9 cellular contexts compared by ENCODE assay signal in the genomic region with DNA sequence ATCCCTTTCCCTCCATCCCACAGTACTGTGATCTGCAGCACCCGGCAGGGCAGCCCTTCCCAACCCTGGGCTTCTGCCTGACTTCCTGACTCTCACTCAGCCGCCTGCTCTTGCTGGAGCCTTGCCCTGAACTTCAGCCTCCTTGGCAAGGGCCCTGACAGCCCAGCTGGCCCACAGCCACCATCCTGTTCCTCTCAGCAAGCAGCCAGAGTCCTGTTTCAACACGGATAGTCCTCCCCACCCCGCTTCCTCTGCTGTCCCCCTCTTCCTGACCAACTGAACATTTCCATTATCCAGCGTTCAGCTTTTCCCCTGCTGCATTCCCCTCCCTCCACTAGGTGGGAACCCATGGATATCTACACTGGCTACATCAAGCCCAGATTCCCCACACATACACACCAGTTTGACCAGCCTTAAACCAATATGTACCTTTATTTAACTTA.
DNase-seq lines count a peak whose midpoint lies in the region; ATAC-seq and TF ChIP-seq lines count a peak whose summit lies in the region.
"Had no signal": no experiment of that assay in that cellular context is flagged by ENCODE, and none has a peak within 500 bp of the region (broad histone marks: within the 10 kb centered on the region; RNA-seq: fewer than 3 reads in every experiment).

No MANE protein-coding gene starts in this region.

- TF ChIP-seq CTCF in esophagus muscularis mucosa (IDR thresholded peaks at IDR 0.05), result peak in 2 of 3 experiments; percentile 28 to 56

- peak overlapping the region; percentile 53 to 79 (median 72) for H3K27ac ChIP-seq in esophagus muscularis mucosa (replicated peaks in 1 of 4)
- H3K27ac ChIP-seq: SJSA1 had no signal

- H3K27me3 ChIP-seq in esophagus muscularis mucosa, result no peaks in the 10 kb centered on the region
- H3K27me3 ChIP-seq: SJSA1 had no signal

- H3K4me3 ChIP-seq in esophagus muscularis mucosa, result peak overlapping the region in 3 of 4 donors; percentile 13 to 19 (median 15)
- H3K4me3 ChIP-seq: SJSA1 had no signal

- no peaks in the 10 kb centered on the region for H3K36me3 ChIP-seq in esophagus muscularis mucosa
- H3K36me3 ChIP-seq: SJSA1 had no signal

- no peak overlapping the region for H3K27ac Mint-ChIP-seq in effector memory CD8-positive, alpha-beta T cell
- no peak overlapping the region for H3K27ac Mint-ChIP-seq in activated CD4-positive, alpha-beta T cell treated with anti-CD3 and anti-CD28 coated beads, Interleukin-2, amount 10 ng/mL, durations not matched to agents 7 days and 5 days

- no peak for TF ChIP-seq POLR2A in esophagus muscularis mucosa (IDR thresholded peaks at IDR 0.05; ENCODE audit: low read depth)

- POLR2A ChIA-PET in activated CD4-positive, alpha-beta T cell treated with anti-CD3 and anti-CD28 coated beads, Interleukin-2, amount 10 ng/mL, durations not matched to agents 7 days and 5 days (lab: Charles Lee), result no interaction called here

- CTCF ChIA-PET in activated CD4-positive, alpha-beta T cell treated with anti-CD3 and anti-CD28 coated beads, Interleukin-2, amount 10 ng/mL, durations not matched to agents 7 days and 5 days (lab: Charles Lee), result interaction anchor here (0.6 to 1.4 kb wide), 4 partner anchors 9 to 51 kb away, joined by 3 to 8 read pairs (median 4); no protein-coding TSS in a partner anchor

- intact Hi-C loops in esophagus muscularis mucosa (cut with DNase I), result no loop called here

- TF ChIP-seq EP300 in esophagus muscularis mucosa (IDR thresholded peaks at IDR 0.05), result no peak

- H3K9me3 Mint-ChIP-seq in effector memory CD8-positive, alpha-beta T cell, result no peaks in the 10 kb centered on the region
- H3K9me3 Mint-ChIP-seq in activated CD4-positive, alpha-beta T cell treated with anti-CD3 and anti-CD28 coated beads, Interleukin-2, amount 10 ng/mL, durations not matched to agents 7 days and 5 days, result no peaks in the 10 kb centered on the region

- no peaks in the 10 kb centered on the region for H3K27me3 Mint-ChIP-seq in effector memory CD8-positive, alpha-beta T cell
- H3K27me3 Mint-ChIP-seq in activated CD4-positive, alpha-beta T cell treated with anti-CD3 and anti-CD28 coated beads, Interleukin-2, amount 10 ng/mL, durations not matched to agents 7 days and 5 days, result peaks cover 7% of the 10 kb centered on the region

- ATAC-seq in GM19023 (IDR thresholded peaks at IDR 0.05; ENCODE audit: unreplicated experiment), result no peak
- ATAC-seq in effector memory CD8-positive, alpha-beta T cell (replicated peaks), result no peak
- no peak for ATAC-seq in activated CD4-positive, CD25-positive, alpha-beta regulatory T cell treated with anti-CD3 and anti-CD28 coated beads, Interleukin-2, amount 50 U/mL, for 24 hours

- no peak overlapping the region for H3K4me3 Mint-ChIP-seq in effector memory CD8-positive, alpha-beta T cell
- H3K4me3 Mint-ChIP-seq in activated CD4-positive, alpha-beta T cell treated with anti-CD3 and anti-CD28 coated beads, Interleukin-2, amount 10 ng/mL, durations not matched to agents 7 days and 5 days, result no peak overlapping the region

- H3K4me1 ChIP-seq in esophagus muscularis mucosa, result peaks cover 19 to 38% (median 26%) of the 10 kb centered on the region in 4 donors
- H3K4me1 ChIP-seq: SJSA1 had no signal

- no peaks in the 10 kb centered on the region for H3K9me3 ChIP-seq in esophagus muscularis mucosa
- H3K9me3 ChIP-seq: SJSA1 had no signal

- peaks cover 13 to 25% of the 10 kb centered on the region in 2 donors for H3K4me1 Mint-ChIP-seq in effector memory CD8-positive, alpha-beta T cell (ENCODE audit: low read depth in 2 of 2)
- peaks cover 17% of the 10 kb centered on the region for H3K4me1 Mint-ChIP-seq in activated CD4-positive, alpha-beta T cell treated with anti-CD3 and anti-CD28 coated beads, Interleukin-2, amount 10 ng/mL, durations not matched to agents 7 days and 5 days

- peak; percentile 100 for DNase-seq in GOT3 (lab: John Stamatoyannopoulos, UW)
- DNase-seq in RPMI8226, result peak; percentile 7
- DNase-seq in esophagus muscularis mucosa (ENCODE audit: extremely low spot score), result peak; percentile 96
- peak; percentile 89 for DNase-seq in myocyte (ENCODE audit: low read depth)
- no peak for DNase-seq in effector memory CD8-positive, alpha-beta T cell
- DNase-seq in activated CD4-positive, alpha-beta T cell treated with anti-CD3 and anti-CD28 coated beads, Interleukin-2, amount 10 ng/mL, durations not matched to agents 7 days and 5 days, result no peak

- WGBS in esophagus muscularis mucosa, result 3% methylated on average over 5 of the region's 5 CpGs

- H3K36me3 Mint-ChIP-seq in effector memory CD8-positive, alpha-beta T cell (ENCODE audit: insufficient read depth), result no peaks in the 10 kb centered on the region
- peaks cover 1% of the 10 kb centered on the region for H3K36me3 Mint-ChIP-seq in activated CD4-positive, alpha-beta T cell treated with anti-CD3 and anti-CD28 coated beads, Interleukin-2, amount 10 ng/mL, durations not matched to agents 7 days and 5 days (ENCODE audit: low read depth)

Comparison
In these comparisons a context has a peak if more than half of its experiments do, and no peak if none do; other contexts are left out.
1. DNase-seq: peak in GOT3 (single experiment), RPMI8226 (single experiment), esophagus muscularis mucosa (single experiment) and myocyte (single experiment); none in effector memory CD8-positive, alpha-beta T cell (0 of 3) and activated CD4-positive, alpha-beta T cell treated with anti-CD3 and anti-CD28 coated beads, Interleukin-2, amount 10 ng/mL, durations not matched to agents 7 days and 5 days (single experiment).